ENCODE assay signal across 10 cellular contexts in genomic region chr19:18320865-18321728, GRCh38. TPM values are rescaled to one million over a fixed set of nuclear protein-coding genes. Genes with fewer than 3 reads are reported as not detected.
DNase-seq lines count a peak whose midpoint lies in the region; ATAC-seq and TF ChIP-seq lines count a peak whose summit lies in the region.
"Had no signal": no experiment of that assay in that cellular context is flagged by ENCODE, and none has a peak within 500 bp of the region (broad histone marks: within the 10 kb centered on the region; RNA-seq: fewer than 3 reads in every experiment).

No MANE protein-coding gene starts in this region.

- intact Hi-C loops in right lobe of liver (cut with DNase I): loop anchor here (5.0 kb wide), 2 partner anchors 34 to 44 kb away; no protein-coding TSS in a partner anchor

- no peak for ATAC-seq in activated T-helper 17 cell treated with anti-CD3 and anti-CD28 coated beads, Interleukin-2, amount 50 U/mL, for 72 hours (replicated peaks)
- ATAC-seq in right lobe of liver: peak in 1 of 4 donors; percentile 6
- ATAC-seq in HG02571 (IDR thresholded peaks at IDR 0.05; ENCODE audit: unreplicated experiment): no peak
- no peak for ATAC-seq in GM21717 (IDR thresholded peaks at IDR 0.05; ENCODE audit: unreplicated experiment)

- no peak for DNase-seq in activated naive CD4-positive, alpha-beta T cell (lab: John Stamatoyannopoulos, UW)
- no peak for DNase-seq in right lobe of liver
- no peak for DNase-seq in NOMO-1 treated with dmso at 0.1 percent for 144 hours (lab: John Stamatoyannopoulos, UW; ENCODE audit: unreplicated experiment)
- DNase-seq: effector CD4-positive, alpha-beta T cell; WERI-Rb-1 had no signal

- H3K27ac ChIP-seq in right lobe of liver (peak overlapping the region; percentile 61 to 82 (median 74)), thymus (ENCODE audit: low read depth) (peak overlapping the region; percentile 64)

- H3K4me1 ChIP-seq in right lobe of liver: peaks cover 3 to 58% (median 24%) of the 10 kb centered on the region in 4 donors
- H3K4me1 ChIP-seq in thymus (ENCODE audit: control insufficient read depth, insufficient read depth, low read length): peaks cover 32% of the 10 kb centered on the region

- no peaks in the 10 kb centered on the region for H3K9me3 ChIP-seq in right lobe of liver
- H3K9me3 ChIP-seq in thymus (ENCODE audit: control insufficient read depth): no peaks in the 10 kb centered on the region

- peak overlapping the region; percentile 92 for H3K4me3 Mint-ChIP-seq in activated naive CD4-positive, alpha-beta T cell treated with anti-CD3 and anti-CD28 coated beads, Interleukin-2, amount 50 U/mL, for 24 hours
- peak overlapping the region; percentile 92 for H3K4me3 Mint-ChIP-seq in activated T-helper 17 cell treated with anti-CD3 and anti-CD28 coated beads, Interleukin-2, amount 50 U/mL, for 72 hours

- TF ChIP-seq POLR2A in right lobe of liver (IDR thresholded peaks at IDR 0.05): no peak

- no peak for TF ChIP-seq CTCF in right lobe of liver (IDR thresholded peaks at IDR 0.05)

- no peaks in the 10 kb centered on the region for H3K27me3 ChIP-seq in right lobe of liver
- H3K27me3 ChIP-seq in thymus (ENCODE audit: control insufficient read depth, insufficient read depth): no peaks in the 10 kb centered on the region

- H3K27me3 Mint-ChIP-seq in activated naive CD4-positive, alpha-beta T cell treated with anti-CD3 and anti-CD28 coated beads, Interleukin-2, amount 50 U/mL, for 24 hours: no peaks in the 10 kb centered on the region
- no peaks in the 10 kb centered on the region for H3K27me3 Mint-ChIP-seq in activated T-helper 17 cell treated with anti-CD3 and anti-CD28 coated beads, Interleukin-2, amount 50 U/mL, for 72 hours

- no peaks in the 10 kb centered on the region for H3K36me3 ChIP-seq in right lobe of liver
- peaks cover 4% of the 10 kb centered on the region for H3K36me3 ChIP-seq in thymus (ENCODE audit: control insufficient read depth, insufficient read depth)

- peaks cover 6% of the 10 kb centered on the region for H3K36me3 Mint-ChIP-seq in activated naive CD4-positive, alpha-beta T cell treated with anti-CD3 and anti-CD28 coated beads, Interleukin-2, amount 50 U/mL, for 24 hours
- H3K36me3 Mint-ChIP-seq in activated T-helper 17 cell treated with anti-CD3 and anti-CD28 coated beads, Interleukin-2, amount 50 U/mL, for 72 hours (ENCODE audit: low read depth): peaks cover 46% of the 10 kb centered on the region

- WGBS in right lobe of liver (ENCODE audit: insufficient coverage, low coverage, low lambda C conversion rate, missing lambda C conversion rate): 59% methylated on average over 14 of the region's 14 CpGs
- WGBS in thymus: 90% methylated on average over 14 of the region's 14 CpGs

- peak overlapping the region; percentile 71 for H3K27ac Mint-ChIP-seq in activated naive CD4-positive, alpha-beta T cell treated with anti-CD3 and anti-CD28 coated beads, Interleukin-2, amount 50 U/mL, for 24 hours
- H3K27ac Mint-ChIP-seq in activated T-helper 17 cell treated with anti-CD3 and anti-CD28 coated beads, Interleukin-2, amount 50 U/mL, for 72 hours: peak overlapping the region; percentile 94

- H3K4me3 ChIP-seq in right lobe of liver (no peak overlapping the region), thymus (ENCODE audit: low read length) (no peak overlapping the region)

- peaks cover 58% of the 10 kb centered on the region for H3K4me1 Mint-ChIP-seq in activated naive CD4-positive, alpha-beta T cell treated with anti-CD3 and anti-CD28 coated beads, Interleukin-2, amount 50 U/mL, for 24 hours
- H3K4me1 Mint-ChIP-seq in activated T-helper 17 cell treated with anti-CD3 and anti-CD28 coated beads, Interleukin-2, amount 50 U/mL, for 72 hours: peaks cover 30% of the 10 kb centered on the region

- H3K9me3 Mint-ChIP-seq in activated naive CD4-positive, alpha-beta T cell treated with anti-CD3 and anti-CD28 coated beads, Interleukin-2, amount 50 U/mL, for 24 hours: no peaks in the 10 kb centered on the region
- H3K9me3 Mint-ChIP-seq in activated T-helper 17 cell treated with anti-CD3 and anti-CD28 coated beads, Interleukin-2, amount 50 U/mL, for 72 hours: no peaks in the 10 kb centered on the region

RNA-seq across cellular contexts. Expression of gene LSM4, which starts 1.8 kb away (rescaled TPM):
- 100 to 1,000 TPM; 176 to 252 TPM for total RNA-seq in activated T-helper 17 cell treated with anti-CD3 and anti-CD28 coated beads, Interleukin-2, amount 50 U/mL, for 72 hours
- total RNA-seq in right lobe of liver: 100 to 1,000 TPM in 2 of 6 experiments, 10 to 100 TPM in 4; 37.6 to 139 (median 47.3) TPM
- 147 TPM for polyA plus RNA-seq in thymus

RNA-seq across cellular contexts. Expression of gene PGPEP1, which starts 19.3 kb away (rescaled TPM):
- 10 to 100 TPM; 38.9 to 46.0 TPM for total RNA-seq in activated T-helper 17 cell treated with anti-CD3 and anti-CD28 coated beads, Interleukin-2, amount 50 U/mL, for 72 hours
- 10 to 100 TPM; 33.0 to 55.5 (median 40.7) TPM for total RNA-seq in right lobe of liver
- polyA plus RNA-seq in thymus: 14.8 TPM

RNA-seq across cellular contexts. Expression of gene JUND, which starts 39.7 kb away (rescaled TPM):
- 100 to 1,000 TPM; 177 to 324 TPM for total RNA-seq in activated T-helper 17 cell treated with anti-CD3 and anti-CD28 coated beads, Interleukin-2, amount 50 U/mL, for 72 hours
- total RNA-seq in right lobe of liver: 100 to 1,000 TPM in 4 of 6 experiments, 10 to 100 TPM in 2; 29.3 to 188 (median 134) TPM
- polyA plus RNA-seq in thymus: 88.3 TPM

RNA-seq across cellular contexts. Expression of gene IQCN, which starts 46.8 kb away (rescaled TPM):
- 1 to 10 TPM; 1.1 to 1.3 TPM for total RNA-seq in activated T-helper 17 cell treated with anti-CD3 and anti-CD28 coated beads, Interleukin-2, amount 50 U/mL, for 72 hours
- 1 to 10 TPM in 5 of 6 experiments, under 1 TPM in 1; 0.82 to 5.3 (median 2.5) TPM for total RNA-seq in right lobe of liver
- 5.0 TPM for polyA plus RNA-seq in thymus
